ENCODE assay signal across 10 cellular contexts in genomic region chr10:28397229-28397628, GRCh38.
"Had no signal": no experiment of that assay in that cellular context is flagged by ENCODE, and none has a peak within 500 bp of the region (broad histone marks: within the 10 kb centered on the region; RNA-seq: fewer than 3 reads in every experiment).

No MANE protein-coding gene starts in this region.

- FAIRE-seq: H54 had no signal

- H3K4me3 ChIP-seq: GM23248, GM23338, HAP-1 had no signal

- H3K36me3 ChIP-seq: HAP-1 had no signal

- DNase-seq: GM23248, GOT3, H7, H9, HCEC 1CT, HFFc6 had no signal

- ATAC-seq: GM23338, HCT116 had no signal

- H3K27ac Mint-ChIP-seq: GM23338, H9, HFFc6 had no signal

- H3K27ac ChIP-seq: GM23248 had no signal

- H3K9me3 ChIP-seq: HAP-1 had no signal

- H3K4me1 ChIP-seq: HAP-1 had no signal

- H2AFZ ChIP-seq: GM23248, GM23338 had no signal

- H3K4me3 Mint-ChIP-seq: GM23338, H9, HFFc6 had no signal

- H3K9me3 Mint-ChIP-seq: GM23338, H9, HFFc6 had no signal

- H3K9ac ChIP-seq: GM23248 had no signal

- H3K4me2 ChIP-seq: GM23338 had no signal
